8 cellular contexts compared by ENCODE assay signal in genomic region chr19:2237051-2237868, GRCh38. TPM values are rescaled to one million over a fixed set of nuclear protein-coding genes. Genes with fewer than 3 reads are reported as not detected.
DNase-seq lines count a peak whose midpoint lies in the region; ATAC-seq, FAIRE-seq and TF ChIP-seq lines count a peak whose summit lies in the region.

No MANE protein-coding gene starts in this region.

- no peaks in the 10 kb centered on the region for H3K9me3 Mint-ChIP-seq in T-helper 2 cell treated with Interferon-gamma antibody and Interleukin-4, amounts not matched to agents 5 μg/mL and 100 μg/mL, for 36 hours

- TF ChIP-seq CTCF in kidney (IDR thresholded peaks at IDR 0.05; ENCODE audit: borderline replicate concordance, extremely low read depth, insufficient read depth) (no peak), thoracic aorta (IDR thresholded peaks at IDR 0.05) (no peak)

- H3K4me3 ChIP-seq in adipocyte (ENCODE audit: low read length) (peak overlapping the region; percentile 89), kidney (ENCODE audit: low read length in 2 of 2) (peak overlapping the region; percentile 76 to 79), thoracic aorta (peak overlapping the region; percentile 95)

- peak overlapping the region; percentile 100 for H3K27ac ChIP-seq in kidney (ENCODE audit: low read depth in 2 of 2, low read length in 2 of 2)
- peak overlapping the region; percentile 85 to 95 for H3K27ac ChIP-seq in thoracic aorta

- H3K4me1 ChIP-seq in adipocyte (ENCODE audit: control insufficient read depth, insufficient read depth, low read length) (peaks cover 54% of the 10 kb centered on the region), kidney (ENCODE audit: control insufficient read depth in 1 of 2, insufficient read depth in 1 of 2, low read depth in 1 of 2, low read length in 2 of 2) (peaks cover 33 to 51% of the 10 kb centered on the region in 2 donors), thoracic aorta (ENCODE audit: control insufficient read depth in 1 of 2, low read depth in 2 of 2) (peaks cover 48 to 73% of the 10 kb centered on the region in 2 donors)

- H3K9me3 ChIP-seq in adipocyte (ENCODE audit: control insufficient read depth, low read length) (no peaks in the 10 kb centered on the region), kidney (ENCODE audit: control insufficient read depth in 1 of 2, low read length in 2 of 2) (no peaks in the 10 kb centered on the region), thoracic aorta (no peaks in the 10 kb centered on the region)

- no peak for DNase-seq in T-helper 2 cell treated with Interferon-gamma antibody and Interleukin-4, amounts not matched to agents 5 μg/mL and 100 μg/mL, for 36 hours (ENCODE audit: low spot score)
- DNase-seq in T-helper 2 cell = no peak
- DNase-seq in adipocyte (ENCODE audit: low read depth) = no peak
- DNase-seq in kidney = no peak
- no peak for DNase-seq in thoracic aorta (ENCODE audit: low spot score)
- DNase-seq in NCI-H510A (lab: John Stamatoyannopoulos, UW) = no peak
- DNase-seq in activated gamma-delta T cell (lab: John Stamatoyannopoulos, UW) = no peak

- H3K36me3 Mint-ChIP-seq in T-helper 2 cell treated with Interferon-gamma antibody and Interleukin-4, amounts not matched to agents 5 μg/mL and 100 μg/mL, for 36 hours (ENCODE audit: low read depth) = peaks cover 52% of the 10 kb centered on the region

- no peaks in the 10 kb centered on the region for H3K27me3 Mint-ChIP-seq in T-helper 2 cell treated with Interferon-gamma antibody and Interleukin-4, amounts not matched to agents 5 μg/mL and 100 μg/mL, for 36 hours (ENCODE audit: low read depth)

- H3K36me3 ChIP-seq in adipocyte (ENCODE audit: control insufficient read depth, insufficient read depth, low read length, severe bottlenecking) (peaks cover 17% of the 10 kb centered on the region), kidney (ENCODE audit: control insufficient read depth in 1 of 2, insufficient read depth in 2 of 2, low read length in 2 of 2) (no peaks in the 10 kb centered on the region), thoracic aorta (peaks cover 5% of the 10 kb centered on the region)

- H3K27me3 ChIP-seq in adipocyte (replicated peaks; ENCODE audit: control insufficient read depth, insufficient read depth, low read length) (no peaks in the 10 kb centered on the region), thoracic aorta (replicated peaks; ENCODE audit: insufficient read depth) (no peaks in the 10 kb centered on the region)

- H3K27ac Mint-ChIP-seq in T-helper 2 cell treated with Interferon-gamma antibody and Interleukin-4, amounts not matched to agents 5 μg/mL and 100 μg/mL, for 36 hours = peak overlapping the region; percentile 91

- intact Hi-C loops in kidney (cut with DNase I) = no loop called here

- no peak for ATAC-seq in thoracic aorta (ENCODE audit: insufficient number of reproducible peaks, low FRiP score, low read depth)
- no peak for ATAC-seq in GM21360 (IDR thresholded peaks at IDR 0.05; ENCODE audit: unreplicated experiment)

- peak overlapping the region; percentile 97 for H3K9ac ChIP-seq in adipocyte (ENCODE audit: low read length)
- peak overlapping the region; percentile 74 to 91 for H3K9ac ChIP-seq in kidney (ENCODE audit: low read length in 2 of 2)

- H3K4me1 Mint-ChIP-seq in T-helper 2 cell treated with Interferon-gamma antibody and Interleukin-4, amounts not matched to agents 5 μg/mL and 100 μg/mL, for 36 hours (ENCODE audit: low read depth) = peaks cover 42% of the 10 kb centered on the region

- H3K4me3 Mint-ChIP-seq in T-helper 2 cell treated with Interferon-gamma antibody and Interleukin-4, amounts not matched to agents 5 μg/mL and 100 μg/mL, for 36 hours = peak overlapping the region; percentile 86

- FAIRE-seq in kidney (lab: Jason Lieb, UNC) = no peak

RNA-seq across cellular contexts. Expression of gene SF3A2, which starts 0.6 kb away (rescaled TPM):
- total RNA-seq in kidney (64.1 TPM), thoracic aorta (10 to 100 TPM; 23.8 to 43.7 TPM)
- polyA plus RNA-seq in kidney (ENCODE audit: insufficient read depth, low read depth, low replicate concordance) = 25.7 TPM

RNA-seq across cellular contexts. Expression of gene PLEKHJ1, which starts 1.1 kb away (rescaled TPM):
- total RNA-seq in kidney = 59.7 TPM
- polyA plus RNA-seq in kidney (ENCODE audit: insufficient read depth, low read depth, low replicate concordance) = 156 TPM
- 10 to 100 TPM; 26.3 to 46.2 TPM for total RNA-seq in thoracic aorta

RNA-seq across cellular contexts. Expression of gene AMH, which starts 11.9 kb away (rescaled TPM):
- total RNA-seq in kidney (1.0 TPM), thoracic aorta (under 1 TPM; 0.92 to 0.95 TPM)
- 0.60 TPM for polyA plus RNA-seq in kidney (ENCODE audit: insufficient read depth, low read depth, low replicate concordance)

RNA-seq across cellular contexts. Expression of gene JSRP1, which starts 19.0 kb away (rescaled TPM):
- 5.0 TPM for total RNA-seq in kidney
- polyA plus RNA-seq in kidney (ENCODE audit: insufficient read depth, low read depth, low replicate concordance) = 0.37 TPM
- not detected for total RNA-seq in thoracic aorta

RNA-seq across cellular contexts. Expression of gene PEAK3, which starts 44.7 kb away (rescaled TPM):
- total RNA-seq in kidney (2.1 TPM), thoracic aorta (1 to 10 TPM; 1.2 to 3.0 TPM)
- polyA plus RNA-seq in kidney (ENCODE audit: insufficient read depth, low read depth, low replicate concordance) = not detected
